6 cellular contexts compared by ENCODE assay signal in genomic region chr20:24084281-24084680, GRCh38.
"Had no signal": no experiment of that assay in that cellular context is flagged by ENCODE, and none has a peak within 500 bp of the region (broad histone marks: within the 10 kb centered on the region; RNA-seq: fewer than 3 reads in every experiment).

No MANE protein-coding gene starts in this region.

- H3K27ac ChIP-seq: GM23248 had no signal

- H3K4me3 ChIP-seq: GM23248, K562 had no signal

- DNase-seq: GM23248, GOT3, H9, HCEC 1CT, IMR-90 had no signal
